In genomic region chr5:170049713-170050112, GRCh38 we compare ENCODE assay signal across 29 cellular contexts. TPM values are rescaled to one million over a fixed set of nuclear protein-coding genes. Genes with fewer than 3 reads are reported as not detected.
DNase-seq lines count a peak whose midpoint lies in the region; ATAC-seq and TF ChIP-seq lines count a peak whose summit lies in the region.
"Had no signal": no experiment of that assay in that cellular context is flagged by ENCODE, and none has a peak within 500 bp of the region (broad histone marks: within the 10 kb centered on the region; RNA-seq: fewer than 3 reads in every experiment).

No MANE protein-coding gene starts in this region.

- no peaks in the 10 kb centered on the region for H3K36me3 ChIP-seq in HEK293 (ENCODE audit: control insufficient read depth in 2 of 2, insufficient read depth in 1 of 2, low read length in 2 of 2)
- no peaks in the 10 kb centered on the region for H3K36me3 ChIP-seq in endodermal cell (ENCODE audit: control insufficient read depth, insufficient read depth, low read length)
- H3K36me3 ChIP-seq in tibial artery: no peaks in the 10 kb centered on the region
- H3K36me3 ChIP-seq: BE2C had no signal

- H3K27me3 ChIP-seq in endodermal cell (ENCODE audit: control insufficient read depth, insufficient read depth, low read length, poor library complexity, severe bottlenecking) (no peaks in the 10 kb centered on the region), tibial artery (peaks cover 0 to 2% of the 10 kb centered on the region in 2 donors)
- H3K27me3 ChIP-seq: BE2C, BLaER1 had no signal

- CTCF ChIA-PET in activated CD8-positive, alpha-beta memory T cell treated with anti-CD3 and anti-CD28 coated beads, Interleukin-2, amount 10 ng/mL, durations not matched to agents 7 days and 5 days (lab: Charles Lee): no interaction called here
- CTCF ChIA-PET in HEK293 (lab: Yijun Ruan, JAX): no interaction called here

- H3K4me1 Mint-ChIP-seq in activated CD8-positive, alpha-beta memory T cell treated with anti-CD3 and anti-CD28 coated beads, Interleukin-2, amount 10 ng/mL, durations not matched to agents 7 days and 5 days: peaks cover 1% of the 10 kb centered on the region
- H3K4me1 Mint-ChIP-seq in endodermal cell: no peaks in the 10 kb centered on the region
- H3K4me1 Mint-ChIP-seq: CD4-positive, CD25-positive, alpha-beta regulatory T cell had no signal

- peak; percentile 17 for DNase-seq in activated CD8-positive, alpha-beta memory T cell treated with anti-CD3 and anti-CD28 coated beads, Interleukin-2, amount 50 U/mL, for 48 hours
- DNase-seq in activated CD8-positive, alpha-beta memory T cell treated with anti-CD3 and anti-CD28 coated beads, Interleukin-2, amount 10 ng/mL, durations not matched to agents 7 days and 5 days: no peak
- DNase-seq in endodermal cell (peak; percentile 8), islet precursor cell (peak; percentile 12), Ammon's horn (ENCODE audit: low spot score) (no peak), tibial artery (no peak)
- DNase-seq: AML-193; BE2C; C1 segment of cervical spinal cord; CD4-positive, alpha-beta memory T cell; CD4-positive, CD25-positive, alpha-beta regulatory T cell; CD8-positive, alpha-beta memory T cell; COR-L47; DMS 273 treated with DMSO at 0.1 percent for 48 hours; DMS153; DMS53; DMS79; DND-41; EL; GDM1 had no signal

- no peak overlapping the region for H3K27ac Mint-ChIP-seq in activated CD8-positive, alpha-beta memory T cell treated with anti-CD3 and anti-CD28 coated beads, Interleukin-2, amount 10 ng/mL, durations not matched to agents 7 days and 5 days
- no peak overlapping the region for H3K27ac Mint-ChIP-seq in endodermal cell
- H3K27ac Mint-ChIP-seq: CD4-positive, CD25-positive, alpha-beta regulatory T cell had no signal

- TF ChIP-seq CTCF in HEK293 (tag by site-specific recombination; IDR thresholded peaks at IDR 0.05) (no peak), endodermal cell (conservative IDR thresholded peaks at IDR 0.05) (no peak), tibial artery (IDR thresholded peaks at IDR 0.05) (no peak)

- H3K27me3 Mint-ChIP-seq in activated CD8-positive, alpha-beta memory T cell treated with anti-CD3 and anti-CD28 coated beads, Interleukin-2, amount 10 ng/mL, durations not matched to agents 7 days and 5 days: no peaks in the 10 kb centered on the region
- no peaks in the 10 kb centered on the region for H3K27me3 Mint-ChIP-seq in endodermal cell (ENCODE audit: insufficient read depth)
- H3K27me3 Mint-ChIP-seq: CD4-positive, alpha-beta memory T cell; CD4-positive, CD25-positive, alpha-beta regulatory T cell had no signal

- H3K27ac ChIP-seq in HEK293 (ENCODE audit: extremely low read depth, low read depth, low read length): no peak overlapping the region
- no peak overlapping the region for H3K27ac ChIP-seq in endodermal cell (ENCODE audit: low read depth, low read length)
- no peak overlapping the region for H3K27ac ChIP-seq in tibial artery
- H3K27ac ChIP-seq: 22Rv1, A549, BLaER1 had no signal

- H3K9ac ChIP-seq in endodermal cell (ENCODE audit: extremely low read depth, low read length, poor library complexity, severe bottlenecking): no peak overlapping the region
- H3K9ac ChIP-seq: BLaER1 had no signal

- no peaks in the 10 kb centered on the region for H3K9me3 Mint-ChIP-seq in activated CD8-positive, alpha-beta memory T cell treated with anti-CD3 and anti-CD28 coated beads, Interleukin-2, amount 10 ng/mL, durations not matched to agents 7 days and 5 days (ENCODE audit: low read depth)
- H3K9me3 Mint-ChIP-seq in endodermal cell: no peaks in the 10 kb centered on the region
- H3K9me3 Mint-ChIP-seq: CD4-positive, alpha-beta memory T cell; CD8-positive, alpha-beta memory T cell had no signal

- H3K4me1 ChIP-seq in HEK293 (ENCODE audit: control insufficient read depth, insufficient read depth, low read length) (no peaks in the 10 kb centered on the region), endodermal cell (ENCODE audit: control insufficient read depth, insufficient read depth, low read length) (peaks cover 3% of the 10 kb centered on the region), tibial artery (no peaks in the 10 kb centered on the region)
- H3K4me1 ChIP-seq: A549, BE2C had no signal

- ATAC-seq in activated CD8-positive, alpha-beta memory T cell treated with anti-CD3 and anti-CD28 coated beads, Interleukin-2, amount 10 ng/mL, durations not matched to agents 7 days and 5 days: no peak
- ATAC-seq: A549, GM12878 had no signal

- peaks cover 65% of the 10 kb centered on the region for H3K36me3 Mint-ChIP-seq in activated CD8-positive, alpha-beta memory T cell treated with anti-CD3 and anti-CD28 coated beads, Interleukin-2, amount 10 ng/mL, durations not matched to agents 7 days and 5 days
- no peaks in the 10 kb centered on the region for H3K36me3 Mint-ChIP-seq in endodermal cell (ENCODE audit: low read depth)

- WGBS in endodermal cell (ENCODE audit: insufficient coverage in 1 of 2, insufficient read length in 1 of 2), 2 experiments: 89 to 92% methylated on average over 3 of the region's 3 CpGs

- H3K4me3 ChIP-seq in HEK293 (ENCODE audit: low read depth, low read length) (no peak overlapping the region), endodermal cell (ENCODE audit: low read length) (no peak overlapping the region), tibial artery (no peak overlapping the region)
- H3K4me3 ChIP-seq: A549, BLaER1, GM12878 had no signal

- POLR2A ChIA-PET in HEK293 (lab: Yijun Ruan, JAX): no interaction called here

- no peaks in the 10 kb centered on the region for H3K9me3 ChIP-seq in HEK293 (ENCODE audit: control insufficient read depth, insufficient read depth, low read depth, low read length)
- no peaks in the 10 kb centered on the region for H3K9me3 ChIP-seq in endodermal cell (ENCODE audit: control insufficient read depth, low read length)
- H3K9me3 ChIP-seq in tibial artery: no peaks in the 10 kb centered on the region
- H3K9me3 ChIP-seq: A549, BE2C, BLaER1 had no signal

- no peak overlapping the region for H3K4me3 Mint-ChIP-seq in activated CD8-positive, alpha-beta memory T cell treated with anti-CD3 and anti-CD28 coated beads, Interleukin-2, amount 10 ng/mL, durations not matched to agents 7 days and 5 days
- no peak overlapping the region for H3K4me3 Mint-ChIP-seq in endodermal cell
- H3K4me3 Mint-ChIP-seq: CD14-positive monocyte; CD4-positive, alpha-beta memory T cell; CD4-positive, CD25-positive, alpha-beta regulatory T cell had no signal

- intact Hi-C loops in tibial artery (cut with DNase I; ENCODE audit: low total_unique reads): no loop called here

TF ChIP-seq in HEK293, 187 proteins besides CTCF, POLR2A, EP300 and RAD21 (continues in another document):
- TF ChIP-seq SP2 (tag by site-specific recombination; IDR thresholded peaks at IDR 0.05) (no peak), ZNF776 (tag by site-specific recombination; IDR thresholded peaks at IDR 0.05; ENCODE audit: borderline replicate concordance) (no peak), ZNF473 (tag by site-specific recombination; IDR thresholded peaks at IDR 0.05) (no peak), ZNF654 (tag by site-specific recombination; IDR thresholded peaks at IDR 0.05; ENCODE audit: low read depth) (no peak), PRDM4 (tag by site-specific recombination; IDR thresholded peaks at IDR 0.05) (no peak), EGR2 (tag by site-specific recombination; IDR thresholded peaks at IDR 0.05; ENCODE audit: low read depth) (peak; percentile 93), ZNF433 (tag by site-specific recombination; IDR thresholded peaks at IDR 0.05; ENCODE audit: low read depth) (no peak), ZFHX2 (tag by site-specific recombination; conservative IDR thresholded peaks at IDR 0.05) (peak; percentile 75), SCRT1 (tag by site-specific recombination; IDR thresholded peaks at IDR 0.05; ENCODE audit: borderline replicate concordance) (no peak), ZNF112 (tag by site-specific recombination; IDR thresholded peaks at IDR 0.05) (no peak)

RNA-seq across cellular contexts. Expression of gene FOXI1, which starts 56.0 kb away (rescaled TPM):
- total RNA-seq in activated CD8-positive, alpha-beta memory T cell treated with anti-CD3 and anti-CD28 coated beads, Interleukin-2, amount 10 ng/mL, durations not matched to agents 7 days and 5 days: not detected
- 1 to 10 TPM in 1 of 2 donors, under 1 TPM in 1; 0.44 to 3.5 TPM for total RNA-seq in endodermal cell
- polyA plus RNA-seq in endodermal cell (2013, experiment 1 of 2): 0.18 TPM
- 0.17 TPM for polyA plus RNA-seq in endodermal cell (2013, experiment 2 of 2)
- total RNA-seq: A172; CD4-positive, alpha-beta memory T cell; CD4-positive, CD25-positive, alpha-beta regulatory T cell; CD8-positive, alpha-beta memory T cell; Daoy; G401; GM12878 had no signal
- polyA plus RNA-seq: A549; CD14-positive monocyte; CD4-positive, alpha-beta memory T cell; CD4-positive, CD25-positive, alpha-beta regulatory T cell; CD8-positive, alpha-beta memory T cell; GM12878 had no signal

Comparison
In these comparisons a context has a peak if more than half of its experiments do, and no peak if none do; other contexts are left out.
1. DNase-seq: peak in activated CD8-positive, alpha-beta memory T cell treated with anti-CD3 and anti-CD28 coated beads, Interleukin-2, amount 50 U/mL, for 48 hours (single experiment), endodermal cell (single experiment) and islet precursor cell (single experiment); none in activated CD8-positive, alpha-beta memory T cell treated with anti-CD3 and anti-CD28 coated beads, Interleukin-2, amount 10 ng/mL, durations not matched to agents 7 days and 5 days (single experiment), Ammon's horn (single experiment) and tibial artery (0 of 2).